In the genomic region with DNA sequence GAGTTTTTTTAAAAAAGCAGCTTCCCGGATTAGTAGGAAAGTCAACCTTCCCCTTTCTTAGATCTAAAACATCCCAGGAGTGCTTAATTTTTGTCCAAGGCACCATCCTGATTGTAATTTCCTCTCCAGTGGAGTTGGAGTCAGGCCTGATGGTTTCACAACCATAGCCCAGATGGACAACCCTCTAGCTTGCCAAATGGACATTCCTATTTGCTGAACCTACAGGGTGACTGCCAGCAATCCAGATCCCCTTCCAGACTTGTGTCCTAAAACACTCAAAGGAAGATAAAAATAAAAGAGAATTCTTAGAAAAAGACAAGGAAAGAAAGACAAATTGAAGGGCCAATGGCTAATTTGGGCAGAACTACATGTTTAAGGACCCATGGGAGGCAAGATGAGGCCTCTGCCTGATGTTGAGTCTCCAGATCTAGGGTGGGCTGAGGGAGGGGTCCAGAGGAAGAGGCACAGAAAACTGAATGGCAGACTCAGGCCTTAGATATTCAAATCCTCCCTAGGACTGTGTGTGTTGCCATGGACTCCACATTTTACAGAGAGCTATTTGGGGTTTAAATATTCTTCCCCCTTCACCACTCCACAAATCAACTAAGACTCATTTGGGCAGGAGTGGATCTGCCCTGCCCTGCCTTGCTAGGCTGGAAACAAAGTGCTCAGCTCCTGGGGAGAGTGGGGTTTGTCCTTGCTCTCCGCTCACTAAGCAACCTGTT, we compare ENCODE assay signal across 9 cellular contexts. TPM values are rescaled to one million over a fixed set of nuclear protein-coding genes. Genes with fewer than 3 reads are reported as not detected.
A peak's percentile ranks its signal among the peaks of the same experiment; 100 is the strongest.
DNase-seq lines count a peak whose midpoint lies in the region; ATAC-seq and TF ChIP-seq lines count a peak whose summit lies in the region.
"Had no signal": no experiment of that assay in that cellular context is flagged by ENCODE, and none has a peak within 500 bp of the region (broad histone marks: within the 10 kb centered on the region; RNA-seq: fewer than 3 reads in every experiment).

No MANE protein-coding gene starts in this region.

- peak overlapping the region; percentile 64; the same call in 1 of the 2 replicates for H3K14ac ChIP-seq in IMR-90 (replicated peaks; ENCODE audit: low read depth, low read length)

- H3K4me2 ChIP-seq in IMR-90 (ENCODE audit: low read depth, low read length): peak overlapping the region; percentile 65; the same call in 1 of the 2 replicates

- H2BK120ac ChIP-seq in IMR-90 (ENCODE audit: low read depth, low read length): peak overlapping the region; percentile 78; the same call in 1 of the 2 replicates

- H3K4me3 ChIP-seq in IMR-90 (ENCODE audit: insufficient read depth, low read depth, low read length) (no peak overlapping the region), lower lobe of right lung (no peak overlapping the region), testis (no peak overlapping the region)

- no peaks in the 10 kb centered on the region for H3K79me1 ChIP-seq in IMR-90 (ENCODE audit: low read depth in 1 of 2, low read length in 2 of 2)

- no peak for TF ChIP-seq RAD21 in IMR-90 (IDR thresholded peaks at IDR 0.05; ENCODE audit: low read length)

- no peaks in the 10 kb centered on the region for H3K36me3 Mint-ChIP-seq in T-cell

- no peaks in the 10 kb centered on the region for H3K9me3 ChIP-seq in IMR-90 (ENCODE audit: control insufficient read depth, insufficient read depth, low read length)
- no peaks in the 10 kb centered on the region for H3K9me3 ChIP-seq in lower lobe of right lung
- no peaks in the 10 kb centered on the region for H3K9me3 ChIP-seq in testis

- H3K4me1 ChIP-seq in IMR-90 (ENCODE audit: control insufficient read depth, insufficient read depth, low read length) (peaks cover 9% of the 10 kb centered on the region), lower lobe of right lung (peaks cover 6% of the 10 kb centered on the region), testis (no peaks in the 10 kb centered on the region)

- peak overlapping the region; percentile 44 for H3K4ac ChIP-seq in IMR-90 (ENCODE audit: low read depth, low read length)

- H3K9me3 Mint-ChIP-seq in T-cell: peaks cover 0 to 4% (median 0%) of the 10 kb centered on the region in 3 donors

- H3K56ac ChIP-seq in IMR-90 (ENCODE audit: extremely low read depth, insufficient read depth, low read length): no peak overlapping the region

- in situ Hi-C loops in IMR-90 (cut with MboI; ENCODE audit: low sequenced_read_pairs): no loop called here

- H3K18ac ChIP-seq in IMR-90 (ENCODE audit: low read depth, low read length): peak overlapping the region; percentile 89

- H3K27ac Mint-ChIP-seq in T-cell: no peak overlapping the region

- H3K23ac ChIP-seq in IMR-90 (ENCODE audit: low read depth, low read length): no peak overlapping the region

- TF ChIP-seq POLR2A in IMR-90 (IDR thresholded peaks at IDR 0.05; ENCODE audit: low read depth, low read length) (no peak), testis (IDR thresholded peaks at IDR 0.05) (no peak)

- H3K4me3 Mint-ChIP-seq in T-cell: no peak overlapping the region

- peak overlapping the region; percentile 40 for H2BK5ac ChIP-seq in IMR-90 (ENCODE audit: low read depth, low read length, poor library complexity, severe bottlenecking)

- no peaks in the 10 kb centered on the region for H4K20me1 ChIP-seq in IMR-90 (ENCODE audit: insufficient read depth, low read length)

- H3K27ac ChIP-seq in IMR-90 (ENCODE audit: insufficient read depth, low read length) (peak overlapping the region; percentile 86; the same call in 1 of the 2 replicates), lower lobe of right lung (peak overlapping the region; percentile 66), testis (peak overlapping the region in 1 of 2 donors; percentile 17)

- H3K27me3 ChIP-seq in IMR-90 (ENCODE audit: control insufficient read depth, insufficient read depth, low read length): no peaks in the 10 kb centered on the region
- H3K27me3 ChIP-seq in lower lobe of right lung (ENCODE audit: low read depth): no peaks in the 10 kb centered on the region
- no peaks in the 10 kb centered on the region for H3K27me3 ChIP-seq in testis

- peak overlapping the region; percentile 49; the same call in 1 of the 3 replicates for H2BK15ac ChIP-seq in IMR-90 (ENCODE audit: low read depth, low read length)

- 88% methylated on average over 1 of the region's 2 CpGs; no CpG with 5 or more reads in 1 of the 2 experiments for WGBS in IMR-90 (ENCODE audit: extremely low coverage in 2 of 2, insufficient read length in 1 of 2), 2 experiments
- WGBS in testis, 2 donors: 67 to 71% methylated on average over 2 of the region's 2 CpGs

- H3K27me3 Mint-ChIP-seq in T-cell: no peaks in the 10 kb centered on the region

- TF ChIP-seq CTCF in IMR-90 (conservative IDR thresholded peaks at IDR 0.05; ENCODE audit: low read depth, low read length) (no peak), lower lobe of right lung (IDR thresholded peaks at IDR 0.05) (no peak), testis (IDR thresholded peaks at IDR 0.05) (no peak)

- H2AK9ac ChIP-seq in IMR-90 (replicated peaks; ENCODE audit: low read depth, low read length, poor library complexity): no peak overlapping the region

- H3K4me1 Mint-ChIP-seq in T-cell: no peaks in the 10 kb centered on the region

- POLR2A ChIA-PET in IMR-90 (lab: Charles Lee; ENCODE audit: unreplicated experiment) (interaction anchor here (0.6 kb wide), 1 partner anchor 326 kb away, joined by 5 read pairs; no protein-coding TSS in a partner anchor), T-cell (lab: Charles Lee) (interaction anchor here in 1 of 2 donors (0.7 kb wide), 1 partner anchor 9 kb away, joined by 3 read pairs; no protein-coding TSS in a partner anchor)

- H3K9me1 ChIP-seq in IMR-90 (ENCODE audit: insufficient read depth, low read length): no peaks in the 10 kb centered on the region

- CTCF ChIA-PET in IMR-90 (lab: Yijun Ruan, JAX) (interaction anchor here (1.0 kb wide), 1 partner anchor 184 kb away, joined by 3 read pairs; no protein-coding TSS in a partner anchor), T-cell (lab: Charles Lee) (interaction anchor here in 1 of 2 donors (0.7 kb wide), 1 partner anchor 13 kb away, joined by 3 read pairs; no protein-coding TSS in a partner anchor)

- H3K36me3 ChIP-seq in IMR-90 (ENCODE audit: control insufficient read depth, insufficient read depth, low read length): no peaks in the 10 kb centered on the region
- H3K36me3 ChIP-seq in lower lobe of right lung: no peaks in the 10 kb centered on the region
- H3K36me3 ChIP-seq in testis (ENCODE audit: low read depth, missing control alignments): no peaks in the 10 kb centered on the region

- no peak overlapping the region; the same call in 1 of the 2 replicates for H4K91ac ChIP-seq in IMR-90 (ENCODE audit: insufficient read depth, low read depth, low read length)

- H2BK20ac ChIP-seq in IMR-90 (ENCODE audit: low read depth, low read length): peak overlapping the region; percentile 35; the same call in 1 of the 2 replicates

- intact Hi-C loops in IMR-90 (cut with micrococcal nuclease) (no loop called here), lower lobe of right lung (cut with DNase I) (no loop called here), testis (cut with DNase I; ENCODE audit: low total_unique reads) (no loop called here)

- BruUV-seq in IMR-90 (replicated peaks; lab: Mats Ljungman, UMichigan): no TSS peak

- H4K8ac ChIP-seq in IMR-90 (ENCODE audit: low read depth in 2 of 2, low read length in 2 of 2): peak overlapping the region; percentile 23 to 66; a peak in 1 of 4 replicates

- no peak overlapping the region for H2AK5ac ChIP-seq in IMR-90 (ENCODE audit: low read depth, low read length)

- peak overlapping the region; percentile 71 for H2AFZ ChIP-seq in IMR-90 (replicated peaks; ENCODE audit: low read length, poor library complexity)

- DNase-seq in IMR-90 (peak; percentile 94), cerebellum (ENCODE audit: low spot score) (peak; percentile 89), lower lobe of right lung (no peak), testis (peak; percentile 63), NCI-H2171 treated with DMSO at 0.1 percent for 48 hours (lab: John Stamatoyannopoulos, UW) (no peak), SW480 (ENCODE audit: low spot score) (no peak), T-cell (no peak)
- DNase-seq: stimulated activated CD4-positive, alpha-beta T cell treated with anti-CD3 and anti-CD28 coated beads, Interleukin-4, amount 100 ng/mL, for 4 hours had no signal

- peak overlapping the region; percentile 89 for H4K5ac ChIP-seq in IMR-90 (ENCODE audit: low read depth, low read length)

- no peak overlapping the region for H3K9ac ChIP-seq in IMR-90 (ENCODE audit: low read depth, low read length)

- peak; percentile 93 for ATAC-seq in IMR-90 (ENCODE audit: low read depth)
- ATAC-seq in lower lobe of right lung: peak; percentile 81 to 83
- ATAC-seq in GM18517 (IDR thresholded peaks at IDR 0.05; ENCODE audit: unreplicated experiment): no peak
- no peak for ATAC-seq in T-cell (replicated peaks in 1 of 4)

- dilution Hi-C loops in IMR-90 (cut with HindIII; ENCODE audit: low sequenced_read_pairs, unreplicated experiment): no loop called here

TF ChIP-seq in IMR-90, 13 proteins besides CTCF, POLR2A, EP300 and RAD21:
- TF ChIP-seq CEBPB (IDR thresholded peaks at IDR 0.05; ENCODE audit: low read depth, low read length): peak; percentile 94
- no peak for TF ChIP-seq MXI1 (IDR thresholded peaks at IDR 0.05; ENCODE audit: borderline replicate concordance, low read depth, low read length)

RNA-seq across cellular contexts. Expression of gene SLC44A1, which starts 38.5 kb away (rescaled TPM):
- total RNA-seq in IMR-90 (2012; rRNA removed) (19.4 and 21.7 TPM in 2 replicates), cerebellum (24.2 TPM), lower lobe of right lung (55.2 TPM), testis (10 to 100 TPM in 1 of 2 donors, 1 to 10 TPM in 1; 8.9 to 16.7 TPM), T-cell (10 to 100 TPM in 1 of 5 donors, 1 to 10 TPM in 4; 7.3 to 10.2 (median 9.4) TPM)
- polyA plus RNA-seq in IMR-90 (2012; rRNA removed) (3.9 and 5.2 TPM in 2 replicates), testis (ENCODE audit: insufficient read depth, low read depth, low replicate concordance) (11.1 TPM)
- 1.4 and 2.1 TPM in 2 replicates for polyA plus RNA-seq in IMR-90 (2012; cell fraction: cytosol; rRNA removed)
- 0.44 and 2.7 TPM in 2 replicates for polyA plus RNA-seq in IMR-90 (2012; cell fraction: nucleus; rRNA removed; ENCODE audit: low replicate concordance)

Comparison
In these comparisons a context has a peak if more than half of its experiments do, and no peak if none do; other contexts are left out.
1. ATAC-seq: peak in IMR-90 (single experiment) and lower lobe of right lung (2 of 2); none in GM18517 (single experiment) and T-cell (0 of 4).
2. DNase-seq: peak in IMR-90 (single experiment), cerebellum (single experiment) and testis (single experiment); none in lower lobe of right lung (single experiment), NCI-H2171 treated with DMSO at 0.1 percent for 48 hours (single experiment), SW480 (single experiment) and T-cell (0 of 34).